Comparison of ENCODE assay signal across 8 cellular contexts in the genomic region with DNA sequence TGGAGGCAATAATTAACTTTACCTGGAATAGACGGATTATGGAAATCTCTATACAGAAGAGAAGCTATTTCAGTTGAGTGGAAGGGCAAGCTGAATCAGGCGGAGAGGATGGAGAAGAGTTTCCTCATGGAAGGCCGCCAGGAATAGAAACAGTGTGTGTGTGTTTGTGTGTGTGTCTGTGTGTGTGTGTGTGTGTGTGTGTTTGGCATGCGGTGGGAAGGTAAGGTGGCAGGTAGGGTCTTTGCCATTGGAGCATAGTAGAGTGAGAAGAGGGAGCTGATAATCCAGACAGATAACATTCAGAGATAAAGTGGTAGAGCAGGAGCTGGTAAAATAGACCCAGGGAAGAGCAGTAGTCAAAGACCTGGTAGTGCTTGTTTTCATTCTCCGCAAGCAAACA. TPM values are rescaled to one million over a fixed set of nuclear protein-coding genes. Genes with fewer than 3 reads are reported as not detected.
"Had no signal": no experiment of that assay in that cellular context is flagged by ENCODE, and none has a peak within 500 bp of the region (broad histone marks: within the 10 kb centered on the region; RNA-seq: fewer than 3 reads in every experiment).

No MANE protein-coding gene starts in this region.

- H3K27ac ChIP-seq: GM23248, HL-60 had no signal

- H3K4me3 Mint-ChIP-seq: H9, HFFc6, IgD-negative memory B cell had no signal

- DNase-seq: GM23248, GOT3, H9, HCEC 1CT, HFFc6 had no signal

- H3K9me3 Mint-ChIP-seq: H9, HFFc6, IgD-negative memory B cell had no signal

- H3K4me1 Mint-ChIP-seq: IgD-negative memory B cell had no signal

- H3K27ac Mint-ChIP-seq: H9, HFFc6, IgD-negative memory B cell had no signal

- H3K36me3 Mint-ChIP-seq: IgD-negative memory B cell had no signal

- H3K9ac ChIP-seq: GM23248 had no signal

- H3K4me3 ChIP-seq: GM23248 had no signal

- H2AFZ ChIP-seq: GM23248 had no signal

RNA-seq across cellular contexts. Expression of a gene that starts 9.2 kb away (rescaled TPM):
- total RNA-seq: HepG2, HFFc6 had no signal
- polyA plus RNA-seq: GM23248, HepG2, IgD-negative memory B cell had no signal
